Comparison of ENCODE assay signal across 24 cellular contexts in genomic region chr5:66238435-66238834, GRCh38.
"Had no signal": no experiment of that assay in that cellular context is flagged by ENCODE, and none has a peak within 500 bp of the region (broad histone marks: within the 10 kb centered on the region; RNA-seq: fewer than 3 reads in every experiment).

No MANE protein-coding gene starts in this region.

- ATAC-seq: foreskin keratinocyte; left cardiac atrium; lower lobe of right lung; stimulated activated naive B cell treated with anti-CD40 and anti-IgM and Interleukin-4, amounts not matched to agents 10 μg/mL and 1 μg/mL and 100 μg/mL, for 72 hours; stimulated activated naive CD8-positive, alpha-beta T cell treated with anti-CD3 and anti-CD28 coated beads, Interleukin-15, amount 100 ng/mL, for 72 hours; upper lobe of right lung had no signal

- H3K4me1 Mint-ChIP-seq: memory B cell; naive B cell; nephron; stimulated activated naive B cell treated with anti-CD40 and anti-IgM and Interleukin-4, amounts not matched to agents 10 μg/mL and 1 μg/mL and 100 μg/mL, for 72 hours; stimulated activated naive CD8-positive, alpha-beta T cell treated with anti-CD3 and anti-CD28 coated beads, Interleukin-15, amount 100 ng/mL, for 72 hours had no signal

- H3K4me3 ChIP-seq: hepatocyte, left ventricle myocardium inferior, lower lobe of right lung, sigmoid colon, skin epidermis, testis, tibial nerve, upper lobe of right lung, vagina had no signal

- H3K4me2 ChIP-seq: hepatocyte had no signal

- H3K27me3 Mint-ChIP-seq: stimulated activated naive CD8-positive, alpha-beta T cell treated with anti-CD3 and anti-CD28 coated beads, Interleukin-15, amount 100 ng/mL, for 72 hours had no signal

- H3K27ac Mint-ChIP-seq: endodermal cell; naive B cell; stimulated activated naive B cell treated with anti-CD40 and anti-IgM and Interleukin-4, amounts not matched to agents 10 μg/mL and 1 μg/mL and 100 μg/mL, for 72 hours; stimulated activated naive CD8-positive, alpha-beta T cell treated with anti-CD3 and anti-CD28 coated beads, Interleukin-15, amount 100 ng/mL, for 72 hours had no signal

- H3K27ac ChIP-seq: foreskin keratinocyte, hepatocyte, left ventricle myocardium inferior, lower lobe of right lung, sigmoid colon, skin epidermis, testis, tibial nerve, upper lobe of right lung, vagina had no signal

- H3K36me3 Mint-ChIP-seq: memory B cell; naive B cell; stimulated activated naive B cell treated with anti-CD40 and anti-IgM and Interleukin-4, amounts not matched to agents 10 μg/mL and 1 μg/mL and 100 μg/mL, for 72 hours had no signal

- H3K4me1 ChIP-seq: foreskin keratinocyte, left ventricle myocardium inferior, lower lobe of right lung, sigmoid colon, testis, tibial nerve, upper lobe of right lung, vagina had no signal

- H3K79me2 ChIP-seq: hepatocyte had no signal

- H3K27me3 ChIP-seq: hepatocyte, sigmoid colon, testis, tibial nerve, upper lobe of right lung, vagina had no signal

- FAIRE-seq: endothelial cell of umbilical vein, kidney had no signal

- H3K9me3 ChIP-seq: left ventricle myocardium inferior, lower lobe of right lung, sigmoid colon, testis, tibial nerve, upper lobe of right lung, vagina had no signal

- H3K4me3 Mint-ChIP-seq: endodermal cell; memory B cell; naive B cell; nephron; stimulated activated naive B cell treated with anti-CD40 and anti-IgM and Interleukin-4, amounts not matched to agents 10 μg/mL and 1 μg/mL and 100 μg/mL, for 72 hours; stimulated activated naive CD8-positive, alpha-beta T cell treated with anti-CD3 and anti-CD28 coated beads, Interleukin-15, amount 100 ng/mL, for 72 hours had no signal

- H2AFZ ChIP-seq: hepatocyte had no signal

- DNase-seq: effector CD4-positive, alpha-beta T cell; endodermal cell; kidney; left cardiac atrium; left ventricle myocardium inferior; lower lobe of right lung; midbrain; naive B cell; posterior cingulate gyrus; sigmoid colon; stimulated activated CD4-positive, alpha-beta T cell treated with anti-CD3 and anti-CD28 coated beads, Interleukin-2, amount 100 ng/mL, for 24 hours; stimulated activated CD4-positive, alpha-beta T cell treated with anti-CD3 and anti-CD28 coated beads, Interleukin-4, amount 100 ng/mL, for 4 hours; stimulated activated naive B cell treated with anti-CD40 and anti-IgM and Interleukin-4, amounts not matched to agents 10 μg/mL and 1 μg/mL and 100 μg/mL, for 72 hours; stimulated activated naive CD8-positive, alpha-beta T cell treated with anti-CD3 and anti-CD28 coated beads, Interleukin-15, amount 100 ng/mL, for 72 hours; testis; upper lobe of right lung had no signal

- H3K36me3 ChIP-seq: left ventricle myocardium inferior, lower lobe of right lung, sigmoid colon, tibial nerve, upper lobe of right lung, vagina had no signal

- H3K9me3 Mint-ChIP-seq: memory B cell; naive B cell; nephron; stimulated activated naive B cell treated with anti-CD40 and anti-IgM and Interleukin-4, amounts not matched to agents 10 μg/mL and 1 μg/mL and 100 μg/mL, for 72 hours; stimulated activated naive CD8-positive, alpha-beta T cell treated with anti-CD3 and anti-CD28 coated beads, Interleukin-15, amount 100 ng/mL, for 72 hours had no signal
